In the genomic region with DNA sequence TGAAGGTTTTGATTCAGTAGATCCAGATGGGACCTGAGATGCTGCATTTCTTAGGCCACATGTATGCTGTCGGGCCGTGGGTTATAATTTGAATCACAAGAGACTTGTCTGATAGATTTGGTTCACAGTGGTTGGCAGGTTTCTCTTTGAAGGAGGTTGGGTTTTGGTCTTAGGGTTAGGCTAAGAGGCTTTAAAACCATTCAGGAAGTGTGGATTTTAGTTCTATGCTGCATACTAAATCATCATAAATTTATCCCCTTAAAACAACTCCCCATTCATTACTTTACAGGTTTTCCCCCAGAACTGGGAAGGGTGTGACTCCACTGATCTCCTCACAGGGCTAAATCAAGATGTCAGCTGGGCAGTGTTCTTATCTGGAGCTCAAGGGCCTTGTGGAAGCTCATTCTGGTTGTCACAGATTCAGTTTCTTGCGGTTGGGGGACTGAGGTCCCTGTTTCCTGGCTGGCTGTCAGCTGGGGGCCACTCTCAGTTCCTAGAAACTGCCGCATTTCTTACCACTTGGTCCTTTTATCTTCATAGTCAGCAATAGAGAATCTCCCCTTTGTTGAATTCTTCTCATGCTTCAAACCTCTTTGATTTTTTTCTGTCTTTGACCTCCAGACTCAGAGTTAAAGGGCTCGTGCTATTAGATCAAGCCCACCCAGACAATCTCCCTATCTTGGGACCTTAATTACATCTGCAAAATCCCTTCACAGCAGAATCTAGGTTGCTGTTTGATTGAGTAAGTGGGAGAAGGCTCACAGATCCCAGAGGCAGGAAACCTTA, we compare ENCODE assay signal across 1 cellular context.
TF ChIP-seq lines count a peak whose summit lies in the region.

No MANE protein-coding gene starts in this region.

TF ChIP-seq in WTC11, 78 proteins besides CTCF, POLR2A, EP300 and RAD21 (continued from another document):
- TF ChIP-seq TCF7 (CRISPR knock-in tag; IDR thresholded peaks at IDR 0.05; ENCODE audit: low read depth) (no peak), NR3C1 (CRISPR knock-in tag; conservative IDR thresholded peaks at IDR 0.05; ENCODE audit: low read depth) (no peak), TP53 (CRISPR knock-in tag; IDR thresholded peaks at IDR 0.05) (no peak), ZNF416 (CRISPR knock-in tag; IDR thresholded peaks at IDR 0.05) (no peak), FOXP1 (CRISPR knock-in tag; IDR thresholded peaks at IDR 0.05; ENCODE audit: borderline replicate concordance) (no peak), JUN (CRISPR knock-in tag; IDR thresholded peaks at IDR 0.05) (no peak), CREM (CRISPR knock-in tag; IDR thresholded peaks at IDR 0.05) (no peak), MAX (CRISPR knock-in tag; IDR thresholded peaks at IDR 0.05) (no peak), PREB (CRISPR knock-in tag; IDR thresholded peaks at IDR 0.05; ENCODE audit: borderline replicate concordance) (no peak), HMGA2 (CRISPR knock-in tag; IDR thresholded peaks at IDR 0.05) (no peak), CDX4 (CRISPR knock-in tag; IDR thresholded peaks at IDR 0.05; ENCODE audit: borderline replicate concordance) (no peak)
- TF ChIP-seq, protein P1, sequence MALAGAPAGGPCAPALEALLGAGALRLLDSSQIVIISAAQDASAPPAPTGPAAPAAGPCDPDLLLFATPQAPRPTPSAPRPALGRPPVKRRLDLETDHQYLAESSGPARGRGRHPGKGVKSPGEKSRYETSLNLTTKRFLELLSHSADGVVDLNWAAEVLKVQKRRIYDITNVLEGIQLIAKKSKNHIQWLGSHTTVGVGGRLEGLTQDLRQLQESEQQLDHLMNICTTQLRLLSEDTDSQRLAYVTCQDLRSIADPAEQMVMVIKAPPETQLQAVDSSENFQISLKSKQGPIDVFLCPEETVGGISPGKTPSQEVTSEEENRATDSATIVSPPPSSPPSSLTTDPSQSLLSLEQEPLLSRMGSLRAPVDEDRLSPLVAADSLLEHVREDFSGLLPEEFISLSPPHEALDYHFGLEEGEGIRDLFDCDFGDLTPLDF (CRISPR knock-in tag; IDR thresholded peaks at IDR 0.05), result no peak
- TF ChIP-seq, protein P2, sequence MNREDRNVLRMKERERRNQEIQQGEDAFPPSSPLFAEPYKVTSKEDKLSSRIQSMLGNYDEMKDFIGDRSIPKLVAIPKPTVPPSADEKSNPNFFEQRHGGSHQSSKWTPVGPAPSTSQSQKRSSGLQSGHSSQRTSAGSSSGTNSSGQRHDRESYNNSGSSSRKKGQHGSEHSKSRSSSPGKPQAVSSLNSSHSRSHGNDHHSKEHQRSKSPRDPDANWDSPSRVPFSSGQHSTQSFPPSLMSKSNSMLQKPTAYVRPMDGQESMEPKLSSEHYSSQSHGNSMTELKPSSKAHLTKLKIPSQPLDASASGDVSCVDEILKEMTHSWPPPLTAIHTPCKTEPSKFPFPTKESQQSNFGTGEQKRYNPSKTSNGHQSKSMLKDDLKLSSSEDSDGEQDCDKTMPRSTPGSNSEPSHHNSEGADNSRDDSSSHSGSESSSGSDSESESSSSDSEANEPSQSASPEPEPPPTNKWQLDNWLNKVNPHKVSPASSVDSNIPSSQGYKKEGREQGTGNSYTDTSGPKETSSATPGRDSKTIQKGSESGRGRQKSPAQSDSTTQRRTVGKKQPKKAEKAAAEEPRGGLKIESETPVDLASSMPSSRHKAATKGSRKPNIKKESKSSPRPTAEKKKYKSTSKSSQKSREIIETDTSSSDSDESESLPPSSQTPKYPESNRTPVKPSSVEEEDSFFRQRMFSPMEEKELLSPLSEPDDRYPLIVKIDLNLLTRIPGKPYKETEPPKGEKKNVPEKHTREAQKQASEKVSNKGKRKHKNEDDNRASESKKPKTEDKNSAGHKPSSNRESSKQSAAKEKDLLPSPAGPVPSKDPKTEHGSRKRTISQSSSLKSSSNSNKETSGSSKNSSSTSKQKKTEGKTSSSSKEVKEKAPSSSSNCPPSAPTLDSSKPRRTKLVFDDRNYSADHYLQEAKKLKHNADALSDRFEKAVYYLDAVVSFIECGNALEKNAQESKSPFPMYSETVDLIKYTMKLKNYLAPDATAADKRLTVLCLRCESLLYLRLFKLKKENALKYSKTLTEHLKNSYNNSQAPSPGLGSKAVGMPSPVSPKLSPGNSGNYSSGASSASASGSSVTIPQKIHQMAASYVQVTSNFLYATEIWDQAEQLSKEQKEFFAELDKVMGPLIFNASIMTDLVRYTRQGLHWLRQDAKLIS (CRISPR knock-in tag; IDR thresholded peaks at IDR 0.05; ENCODE audit: borderline replicate concordance), result no peak
